19 cellular contexts compared by ENCODE assay signal in the genomic region with DNA sequence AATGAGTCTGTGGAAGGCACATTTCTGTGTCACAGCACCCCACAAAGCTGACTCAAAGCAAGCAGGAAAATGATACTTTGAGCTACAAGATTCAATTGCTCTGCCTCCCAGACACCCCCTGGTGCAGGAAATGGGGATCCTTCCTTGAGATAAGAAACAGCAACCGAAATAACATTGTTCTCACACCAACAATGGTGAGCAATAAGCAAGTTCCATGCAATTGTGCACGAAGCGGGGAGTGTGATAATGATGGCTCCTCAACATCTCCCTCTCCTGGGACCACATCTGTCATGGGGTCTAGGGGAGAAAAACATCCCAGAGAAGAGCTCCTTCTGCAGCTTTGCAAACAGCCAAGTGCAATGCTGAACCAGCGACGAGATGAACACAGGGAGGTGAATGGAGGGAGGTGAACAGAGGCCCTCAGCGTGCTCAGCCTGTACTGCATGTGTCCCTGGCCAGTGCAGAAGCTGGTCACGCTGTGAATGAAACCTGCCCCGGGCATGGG.
A peak's percentile ranks its signal among the peaks of the same experiment; 100 is the strongest.
DNase-seq lines count a peak whose midpoint lies in the region; ATAC-seq and TF ChIP-seq lines count a peak whose summit lies in the region.
"Had no signal": no experiment of that assay in that cellular context is flagged by ENCODE, and none has a peak within 500 bp of the region (broad histone marks: within the 10 kb centered on the region; RNA-seq: fewer than 3 reads in every experiment).

No MANE protein-coding gene starts in this region.

- no peak for TF ChIP-seq CTCF in CD8-positive, alpha-beta T cell (IDR thresholded peaks at IDR 0.05)
- TF ChIP-seq CTCF in natural killer cell (IDR thresholded peaks at IDR 0.05) = no peak

- no peak overlapping the region for H3K4me3 Mint-ChIP-seq in CD8-positive, alpha-beta T cell
- H3K4me3 Mint-ChIP-seq in activated CD8-positive, alpha-beta T cell treated with anti-CD3 and anti-CD28 coated beads, Interleukin-2, amount 10 ng/mL, durations not matched to agents 7 days and 5 days = no peak overlapping the region
- H3K4me3 Mint-ChIP-seq in effector memory CD8-positive, alpha-beta T cell = peak overlapping the region in 1 of 2 donors; percentile 28
- no peak overlapping the region for H3K4me3 Mint-ChIP-seq in natural killer cell
- H3K4me3 Mint-ChIP-seq: HFFc6; immature natural killer cell; stimulated activated naive CD8-positive, alpha-beta T cell treated with anti-CD3 and anti-CD28 coated beads, Interleukin-15, Interleukin-2, amounts not matched to agents 100 ng/mL and 50 ng/mL, for 24 hours had no signal

- DNase-seq in CD8-positive, alpha-beta T cell = no peak
- DNase-seq in Daoy (ENCODE audit: low read depth) (peak; percentile 69), NK-92 (lab: John Stamatoyannopoulos, UW; ENCODE audit: unreplicated experiment) (no peak), globus pallidus (ENCODE audit: low spot score) (no peak), natural killer cell (no peak)
- DNase-seq in activated CD8-positive, alpha-beta T cell treated with anti-CD3 and anti-CD28 coated beads, Interleukin-2, amount 10 ng/mL, durations not matched to agents 7 days and 5 days = peak; percentile 42
- no peak for DNase-seq in effector memory CD8-positive, alpha-beta T cell
- DNase-seq: anterior cingulate cortex, COR-L47, heart right ventricle, HFFc6, immature natural killer cell, NCI-H1694, NCI-H2227 treated with DMSO at 0.1 percent for 48 hours, pancreas, sigmoid colon, trophoblast cell had no signal

- H3K27ac ChIP-seq in CD8-positive, alpha-beta T cell (ENCODE audit: low read depth, low read length) = no peak overlapping the region
- H3K27ac ChIP-seq: heart right ventricle, pancreas, sigmoid colon, SJSA1 had no signal

- POLR2A ChIA-PET in CD8-positive, alpha-beta T cell (lab: Charles Lee) = interaction anchor here (0.7 kb wide), 1 partner anchor 12 kb away, joined by 3 read pairs; no protein-coding TSS in a partner anchor
- POLR2A ChIA-PET in activated CD8-positive, alpha-beta T cell treated with anti-CD3 and anti-CD28 coated beads, Interleukin-2, amount 10 ng/mL, durations not matched to agents 7 days and 5 days (lab: Charles Lee) = no interaction called here

- H3K27me3 ChIP-seq in CD8-positive, alpha-beta T cell (ENCODE audit: insufficient read depth, low read length) = no peaks in the 10 kb centered on the region
- H3K27me3 ChIP-seq: heart right ventricle, pancreas, sigmoid colon had no signal

- CTCF ChIA-PET in CD8-positive, alpha-beta T cell (lab: Charles Lee) = interaction anchor here (0.7 to 5.8 kb wide), 8 partner anchors 10 to 355 kb away, joined by 3 to 24 read pairs (median 3); no protein-coding TSS in a partner anchor
- CTCF ChIA-PET in activated CD8-positive, alpha-beta T cell treated with anti-CD3 and anti-CD28 coated beads, Interleukin-2, amount 10 ng/mL, durations not matched to agents 7 days and 5 days (lab: Charles Lee) = interaction anchor here (0.8 to 2.3 kb wide), 15 partner anchors 8 to 183 kb away, joined by 3 to 21 read pairs (median 4); no protein-coding TSS in a partner anchor

- peaks cover 31% of the 10 kb centered on the region for H3K4me1 Mint-ChIP-seq in CD8-positive, alpha-beta T cell (ENCODE audit: low read depth)
- peaks cover 22% of the 10 kb centered on the region for H3K4me1 Mint-ChIP-seq in activated CD8-positive, alpha-beta T cell treated with anti-CD3 and anti-CD28 coated beads, Interleukin-2, amount 10 ng/mL, durations not matched to agents 7 days and 5 days (ENCODE audit: low read depth)
- H3K4me1 Mint-ChIP-seq in effector memory CD8-positive, alpha-beta T cell (ENCODE audit: low read depth in 2 of 2) = peaks cover 17 to 23% of the 10 kb centered on the region in 2 donors
- peaks cover 0 to 9% of the 10 kb centered on the region in 2 donors for H3K4me1 Mint-ChIP-seq in natural killer cell

- H3K4me3 ChIP-seq in CD8-positive, alpha-beta T cell (ENCODE audit: low read depth, low read length) = no peak overlapping the region
- H3K4me3 ChIP-seq: heart right ventricle, pancreas, sigmoid colon, SJSA1 had no signal

- H3K27ac Mint-ChIP-seq in CD8-positive, alpha-beta T cell = peak overlapping the region; percentile 58
- peak overlapping the region; percentile 68 for H3K27ac Mint-ChIP-seq in activated CD8-positive, alpha-beta T cell treated with anti-CD3 and anti-CD28 coated beads, Interleukin-2, amount 10 ng/mL, durations not matched to agents 7 days and 5 days
- H3K27ac Mint-ChIP-seq in effector memory CD8-positive, alpha-beta T cell = peak overlapping the region in 1 of 2 donors; percentile 33
- H3K27ac Mint-ChIP-seq in natural killer cell = no peak overlapping the region
- H3K27ac Mint-ChIP-seq: HFFc6; immature natural killer cell; stimulated activated naive CD8-positive, alpha-beta T cell treated with anti-CD3 and anti-CD28 coated beads, Interleukin-15, Interleukin-2, amounts not matched to agents 100 ng/mL and 50 ng/mL, for 24 hours had no signal

- H3K4me1 ChIP-seq in CD8-positive, alpha-beta T cell (ENCODE audit: insufficient read depth, low read length) = peaks cover 13% of the 10 kb centered on the region
- H3K4me1 ChIP-seq: pancreas, sigmoid colon, SJSA1 had no signal

- no peaks in the 10 kb centered on the region for H3K36me3 Mint-ChIP-seq in CD8-positive, alpha-beta T cell
- H3K36me3 Mint-ChIP-seq in activated CD8-positive, alpha-beta T cell treated with anti-CD3 and anti-CD28 coated beads, Interleukin-2, amount 10 ng/mL, durations not matched to agents 7 days and 5 days (ENCODE audit: low read depth) = no peaks in the 10 kb centered on the region
- peaks cover 3% of the 10 kb centered on the region for H3K36me3 Mint-ChIP-seq in effector memory CD8-positive, alpha-beta T cell (ENCODE audit: insufficient read depth)
- H3K36me3 Mint-ChIP-seq in natural killer cell = no peaks in the 10 kb centered on the region
- H3K36me3 Mint-ChIP-seq: immature natural killer cell had no signal

- H3K36me3 ChIP-seq in CD8-positive, alpha-beta T cell (ENCODE audit: insufficient read depth, low read length) = no peaks in the 10 kb centered on the region
- H3K36me3 ChIP-seq: heart right ventricle, pancreas, sigmoid colon, SJSA1 had no signal

- no peaks in the 10 kb centered on the region for H3K27me3 Mint-ChIP-seq in CD8-positive, alpha-beta T cell (ENCODE audit: low read depth)
- H3K27me3 Mint-ChIP-seq in activated CD8-positive, alpha-beta T cell treated with anti-CD3 and anti-CD28 coated beads, Interleukin-2, amount 10 ng/mL, durations not matched to agents 7 days and 5 days (ENCODE audit: low read depth) = peaks cover 11% of the 10 kb centered on the region
- H3K27me3 Mint-ChIP-seq in effector memory CD8-positive, alpha-beta T cell = peaks cover 7 to 8% of the 10 kb centered on the region in 2 donors
- H3K27me3 Mint-ChIP-seq in natural killer cell (ENCODE audit: low read depth in 2 of 2) = no peaks in the 10 kb centered on the region
- H3K27me3 Mint-ChIP-seq: stimulated activated naive CD8-positive, alpha-beta T cell treated with anti-CD3 and anti-CD28 coated beads, Interleukin-15, Interleukin-2, amounts not matched to agents 100 ng/mL and 50 ng/mL, for 24 hours had no signal

- intact Hi-C loops in CD8-positive, alpha-beta T cell (cut with DNase I, micrococcal nuclease) = no loop called here
- intact Hi-C loops in natural killer cell (cut with micrococcal nuclease) = no loop called here

- ATAC-seq in CD8-positive, alpha-beta T cell = peak; percentile 36
- peak; percentile 70 for ATAC-seq in activated CD8-positive, alpha-beta T cell treated with anti-CD3 and anti-CD28 coated beads, Interleukin-2, amount 10 ng/mL, durations not matched to agents 7 days and 5 days
- peak; percentile 47 for ATAC-seq in effector memory CD8-positive, alpha-beta T cell (replicated peaks)
- no peak for ATAC-seq in natural killer cell
- ATAC-seq: heart right ventricle, pancreas had no signal

- no peaks in the 10 kb centered on the region for H3K9me3 ChIP-seq in CD8-positive, alpha-beta T cell (ENCODE audit: low read length)
- H3K9me3 ChIP-seq: heart right ventricle, pancreas, sigmoid colon, SJSA1 had no signal

- H3K9me3 Mint-ChIP-seq in CD8-positive, alpha-beta T cell = no peaks in the 10 kb centered on the region
- no peaks in the 10 kb centered on the region for H3K9me3 Mint-ChIP-seq in activated CD8-positive, alpha-beta T cell treated with anti-CD3 and anti-CD28 coated beads, Interleukin-2, amount 10 ng/mL, durations not matched to agents 7 days and 5 days (ENCODE audit: insufficient read depth)
- H3K9me3 Mint-ChIP-seq in effector memory CD8-positive, alpha-beta T cell = no peaks in the 10 kb centered on the region
- no peaks in the 10 kb centered on the region for H3K9me3 Mint-ChIP-seq in natural killer cell
- H3K9me3 Mint-ChIP-seq: HFFc6; immature natural killer cell; stimulated activated naive CD8-positive, alpha-beta T cell treated with anti-CD3 and anti-CD28 coated beads, Interleukin-15, Interleukin-2, amounts not matched to agents 100 ng/mL and 50 ng/mL, for 24 hours had no signal

Comparison
In these comparisons a context has a peak if more than half of its experiments do, and no peak if none do; other contexts are left out.
1. ATAC-seq: peak in CD8-positive, alpha-beta T cell (single experiment), activated CD8-positive, alpha-beta T cell treated with anti-CD3 and anti-CD28 coated beads, Interleukin-2, amount 10 ng/mL, durations not matched to agents 7 days and 5 days (single experiment) and effector memory CD8-positive, alpha-beta T cell (single experiment); none in natural killer cell (0 of 3).
2. DNase-seq: peak in Daoy (single experiment) and activated CD8-positive, alpha-beta T cell treated with anti-CD3 and anti-CD28 coated beads, Interleukin-2, amount 10 ng/mL, durations not matched to agents 7 days and 5 days (single experiment); none in CD8-positive, alpha-beta T cell (0 of 7), effector memory CD8-positive, alpha-beta T cell (0 of 3), NK-92 (single experiment), globus pallidus (single experiment) and natural killer cell (single experiment).
3. H3K27ac Mint-ChIP-seq: peak in CD8-positive, alpha-beta T cell (single experiment) and activated CD8-positive, alpha-beta T cell treated with anti-CD3 and anti-CD28 coated beads, Interleukin-2, amount 10 ng/mL, durations not matched to agents 7 days and 5 days (single experiment); none in natural killer cell (0 of 2).